In the genomic region with DNA sequence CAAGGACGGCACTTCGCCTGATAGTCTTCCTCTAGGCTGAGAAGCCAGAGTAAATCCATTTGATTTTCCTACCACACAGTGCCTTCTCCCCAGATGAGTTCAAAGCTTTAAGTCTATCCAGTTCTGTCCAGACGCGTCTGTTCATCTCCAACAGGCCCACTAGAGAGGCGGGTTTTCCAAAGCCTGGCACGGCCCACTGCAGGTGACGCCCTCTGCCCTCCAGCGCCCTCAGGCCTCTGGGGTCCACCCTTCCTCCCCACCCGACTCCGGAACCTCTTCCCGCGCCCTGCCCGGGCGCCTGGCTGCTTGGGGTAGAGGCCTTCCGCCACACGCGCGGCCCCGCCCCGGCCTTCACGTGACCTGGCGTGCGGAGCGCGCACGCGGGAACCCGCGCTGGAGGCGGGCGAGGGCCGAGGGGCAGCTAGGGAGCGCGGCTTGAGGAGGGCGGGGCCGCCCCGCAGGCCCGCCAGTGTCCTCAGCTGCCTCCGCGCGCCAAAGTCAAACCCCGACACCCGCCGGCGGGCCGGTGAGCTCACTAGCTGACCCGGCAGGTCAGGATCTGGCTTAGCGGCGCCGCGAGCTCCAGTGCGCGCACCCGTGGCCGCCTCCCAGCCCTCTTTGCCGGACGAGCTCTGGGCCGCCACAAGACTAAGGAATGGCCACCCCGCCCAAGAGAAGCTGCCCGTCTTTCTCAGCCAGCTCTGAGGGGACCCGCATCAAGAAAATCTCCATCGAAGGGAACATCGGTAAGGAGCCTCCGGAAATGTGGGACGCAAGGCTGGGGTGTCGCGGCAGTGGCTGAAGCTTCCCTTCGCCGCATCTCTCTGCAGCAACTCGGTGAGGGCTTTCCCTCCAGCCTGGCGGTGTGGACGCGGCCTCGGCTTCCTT, we compare ENCODE assay signal across 1 cellular context.
A peak's percentile ranks its signal among the peaks of the same experiment; 100 is the strongest.
TF ChIP-seq lines count a peak whose summit lies in the region.

Gene DCK, plus strand, starts transcription at position 469 of the 888 bp plus-strand sequence. Its CDS starts 187 bp downstream, at position 656.

TF ChIP-seq in K562, 482 proteins besides CTCF, POLR2A, EP300 and RAD21 (continued from another document and continues in another):
- 0 out of 2 replicates have a peak, but pooled peaks have one; percentile 37 for TF ChIP-seq ZHX1 (conservative IDR thresholded peaks at IDR 0.05; ENCODE audit: low read length)
- TF ChIP-seq CREBBP (IDR thresholded peaks at IDR 0.05; ENCODE audit: low read depth, low read length): no peak
- no peak for TF ChIP-seq ZNF586 (CRISPR knock-in tag; conservative IDR thresholded peaks at IDR 0.05)
- peak; percentile 79 for TF ChIP-seq GABPA (tag; conservative IDR thresholded peaks at IDR 0.05; ENCODE audit: low read depth)
- no peak for TF ChIP-seq EGR1 (conservative IDR thresholded peaks at IDR 0.05)
- TF ChIP-seq STAT6 (CRISPR knock-in tag; IDR thresholded peaks at IDR 0.05): no peak
- TF ChIP-seq HNRNPL (IDR thresholded peaks at IDR 0.05; ENCODE audit: low read depth, low read length): peak; percentile 91
- TF ChIP-seq, protein P1, sequence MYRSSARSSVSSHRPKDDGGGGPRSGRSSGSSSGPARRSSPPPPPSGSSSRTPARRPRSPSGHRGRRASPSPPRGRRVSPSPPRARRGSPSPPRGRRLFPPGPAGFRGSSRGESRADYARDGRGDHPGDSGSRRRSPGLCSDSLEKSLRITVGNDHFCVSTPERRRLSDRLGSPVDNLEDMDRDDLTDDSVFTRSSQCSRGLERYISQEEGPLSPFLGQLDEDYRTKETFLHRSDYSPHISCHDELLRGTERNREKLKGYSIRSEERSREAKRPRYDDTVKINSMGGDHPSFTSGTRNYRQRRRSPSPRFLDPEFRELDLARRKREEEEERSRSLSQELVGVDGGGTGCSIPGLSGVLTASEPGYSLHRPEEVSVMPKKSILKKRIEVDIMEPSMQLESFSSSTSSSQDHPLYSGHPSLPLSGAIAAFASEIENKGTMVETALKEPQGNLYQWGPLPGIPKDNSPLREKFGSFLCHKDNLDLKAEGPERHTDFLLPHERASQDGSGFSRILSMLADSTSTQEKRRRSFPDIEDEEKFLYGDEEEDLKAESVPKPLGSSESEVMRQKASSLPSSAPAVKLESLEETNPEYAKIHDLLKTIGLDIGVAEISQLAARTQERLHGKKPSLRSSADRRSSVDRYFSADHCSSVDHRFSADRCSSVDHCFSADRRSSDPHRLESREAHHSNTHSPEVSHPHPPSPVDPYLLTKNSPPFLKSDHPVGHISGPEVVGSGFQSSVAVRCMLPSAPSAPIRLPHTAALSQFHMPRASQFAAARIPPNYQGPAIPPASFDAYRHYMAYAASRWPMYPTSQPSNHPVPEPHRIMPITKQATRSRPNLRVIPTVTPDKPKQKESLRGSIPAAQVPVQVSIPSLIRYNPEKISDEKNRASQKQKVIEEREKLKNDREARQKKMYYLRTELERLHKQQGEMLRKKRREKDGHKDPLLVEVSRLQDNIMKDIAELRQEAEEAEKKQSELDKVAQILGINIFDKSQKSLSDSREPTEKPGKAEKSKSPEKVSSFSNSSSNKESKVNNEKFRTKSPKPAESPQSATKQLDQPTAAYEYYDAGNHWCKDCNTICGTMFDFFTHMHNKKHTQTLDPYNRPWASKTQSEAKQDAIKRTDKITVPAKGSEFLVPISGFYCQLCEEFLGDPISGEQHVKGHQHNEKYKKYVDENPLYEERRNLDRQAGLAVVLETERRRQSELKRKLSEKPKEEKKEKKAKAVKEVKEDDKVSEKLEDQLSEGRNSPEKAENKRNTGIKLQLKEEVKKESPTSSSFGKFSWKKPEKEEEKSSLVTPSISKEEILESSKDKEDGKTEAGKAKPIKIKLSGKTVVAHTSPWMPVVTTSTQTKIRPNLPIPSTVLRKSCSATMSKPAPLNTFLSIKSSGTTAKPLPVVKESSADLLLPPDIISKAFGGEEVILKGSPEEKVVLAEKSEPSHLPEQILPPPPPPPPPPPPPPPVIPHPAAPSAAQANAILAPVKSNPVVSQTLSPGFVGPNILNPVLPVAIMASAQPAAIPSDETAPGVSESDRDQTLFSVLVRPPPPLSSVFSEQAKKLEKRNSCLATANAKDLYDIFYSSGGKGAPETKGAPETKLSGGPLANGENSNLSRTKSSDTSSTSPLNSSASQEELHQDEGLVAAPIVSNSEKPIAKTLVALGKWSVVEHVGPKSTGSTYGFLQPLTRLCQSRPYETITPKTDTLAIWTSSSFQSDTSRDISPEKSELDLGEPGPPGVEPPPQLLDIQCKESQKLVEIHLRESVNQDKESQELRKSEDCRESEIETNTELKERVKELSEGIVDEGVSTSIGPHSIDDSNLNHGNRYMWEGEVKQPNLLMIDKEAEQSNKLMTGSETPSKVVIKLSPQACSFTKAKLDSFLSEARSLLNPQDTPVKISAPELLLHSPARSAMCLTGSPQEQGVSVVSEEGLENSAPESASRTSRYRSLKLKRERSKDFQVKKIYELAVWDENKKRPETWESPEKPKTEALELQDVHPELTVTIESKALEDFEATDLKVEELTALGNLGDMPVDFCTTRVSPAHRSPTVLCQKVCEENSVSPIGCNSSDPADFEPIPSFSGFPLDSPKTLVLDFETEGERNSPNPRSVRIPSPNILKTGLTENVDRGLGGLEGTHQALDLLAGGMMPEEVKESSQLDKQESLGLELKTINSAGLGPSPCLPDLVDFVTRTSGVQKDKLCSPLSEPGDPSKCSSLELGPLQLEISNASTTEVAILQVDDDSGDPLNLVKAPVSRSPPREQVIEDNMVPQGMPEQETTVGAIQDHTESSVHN (IDR thresholded peaks at IDR 0.05; ENCODE audit: borderline replicate concordance in 1 of 2, low read depth in 1 of 2): no peak
- TF ChIP-seq SIRT6 (IDR thresholded peaks at IDR 0.05; ENCODE audit: low read depth, low read length): no peak
- TF ChIP-seq ZNF3 (CRISPR knock-in tag; IDR thresholded peaks at IDR 0.05): no peak
- TF ChIP-seq PYGO2 (tag; IDR thresholded peaks at IDR 0.05): no peak
- TF ChIP-seq, protein P2, sequence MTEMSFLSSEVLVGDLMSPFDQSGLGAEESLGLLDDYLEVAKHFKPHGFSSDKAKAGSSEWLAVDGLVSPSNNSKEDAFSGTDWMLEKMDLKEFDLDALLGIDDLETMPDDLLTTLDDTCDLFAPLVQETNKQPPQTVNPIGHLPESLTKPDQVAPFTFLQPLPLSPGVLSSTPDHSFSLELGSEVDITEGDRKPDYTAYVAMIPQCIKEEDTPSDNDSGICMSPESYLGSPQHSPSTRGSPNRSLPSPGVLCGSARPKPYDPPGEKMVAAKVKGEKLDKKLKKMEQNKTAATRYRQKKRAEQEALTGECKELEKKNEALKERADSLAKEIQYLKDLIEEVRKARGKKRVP (CRISPR knock-in tag; IDR thresholded peaks at IDR 0.05): no peak
- no peak for TF ChIP-seq PURB (CRISPR knock-in tag; IDR thresholded peaks at IDR 0.05; ENCODE audit: low read depth)
- TF ChIP-seq DNMT1 (IDR thresholded peaks at IDR 0.05): no peak
- no peak for TF ChIP-seq ZEB2 (IDR thresholded peaks at IDR 0.05)
- TF ChIP-seq NFIX (CRISPR knock-in tag; IDR thresholded peaks at IDR 0.05; ENCODE audit: low read depth): no peak
- TF ChIP-seq BRD4 (IDR thresholded peaks at IDR 0.05): no peak
- no peak for TF ChIP-seq SLC30A9 (CRISPR knock-in tag; IDR thresholded peaks at IDR 0.05)
- no peak for TF ChIP-seq SREBF1 (IDR thresholded peaks at IDR 0.05; ENCODE audit: borderline replicate concordance, low read depth, low read length)
- no peak for TF ChIP-seq ZNF143 (CRISPR knock-in tag; IDR thresholded peaks at IDR 0.05)
- TF ChIP-seq ZFP1 (CRISPR knock-in tag; IDR thresholded peaks at IDR 0.05): no peak
- TF ChIP-seq MIER1 (IDR thresholded peaks at IDR 0.05; ENCODE audit: low read depth): no peak
- no peak for TF ChIP-seq SMARCC2 (IDR thresholded peaks at IDR 0.05; ENCODE audit: low read depth)
- peak; percentile 92 for TF ChIP-seq ZFX (CRISPR knock-in tag; IDR thresholded peaks at IDR 0.05)
- peak; percentile 98 for TF ChIP-seq RB1 (IDR thresholded peaks at IDR 0.05; ENCODE audit: low read depth)
- TF ChIP-seq, protein P3, sequence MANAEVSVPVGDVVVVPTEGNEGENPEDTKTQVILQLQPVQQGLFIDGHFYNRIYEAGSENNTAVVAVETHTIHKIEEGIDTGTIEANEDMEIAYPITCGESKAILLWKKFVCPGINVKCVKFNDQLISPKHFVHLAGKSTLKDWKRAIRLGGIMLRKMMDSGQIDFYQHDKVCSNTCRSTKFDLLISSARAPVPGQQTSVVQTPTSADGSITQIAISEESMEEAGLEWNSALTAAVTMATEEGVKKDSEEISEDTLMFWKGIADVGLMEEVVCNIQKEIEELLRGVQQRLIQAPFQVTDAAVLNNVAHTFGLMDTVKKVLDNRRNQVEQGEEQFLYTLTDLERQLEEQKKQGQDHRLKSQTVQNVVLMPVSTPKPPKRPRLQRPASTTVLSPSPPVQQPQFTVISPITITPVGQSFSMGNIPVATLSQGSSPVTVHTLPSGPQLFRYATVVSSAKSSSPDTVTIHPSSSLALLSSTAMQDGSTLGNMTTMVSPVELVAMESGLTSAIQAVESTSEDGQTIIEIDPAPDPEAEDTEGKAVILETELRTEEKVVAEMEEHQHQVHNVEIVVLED (CRISPR knock-in tag; IDR thresholded peaks at IDR 0.05): peak; percentile 77
- no peak for TF ChIP-seq BMI1 (IDR thresholded peaks at IDR 0.05; ENCODE audit: low read length)
- no peak for TF ChIP-seq ZNF280A (IDR thresholded peaks at IDR 0.05; ENCODE audit: low read depth, partially characterized antibody)
- no peak for TF ChIP-seq ZC3H4 (CRISPR knock-in tag; IDR thresholded peaks at IDR 0.05; ENCODE audit: borderline replicate concordance)
- TF ChIP-seq PCBP1 (IDR thresholded peaks at IDR 0.05; ENCODE audit: low read depth, low read length, poor library complexity, severe bottlenecking): peak; percentile 74
- no peak for TF ChIP-seq EZH2 (IDR thresholded peaks at IDR 0.05; ENCODE audit: borderline replicate concordance, low read depth, low read length)
- no peak for TF ChIP-seq NR2F6 (CRISPR knock-in tag; IDR thresholded peaks at IDR 0.05)
- TF ChIP-seq RBM15 (IDR thresholded peaks at IDR 0.05; ENCODE audit: insufficient read depth, low read length): no peak
- no peak for TF ChIP-seq ZNF717 (CRISPR knock-in tag; IDR thresholded peaks at IDR 0.05)
- TF ChIP-seq NONO (IDR thresholded peaks at IDR 0.05; ENCODE audit: low read depth in 2 of 2, low read length in 1 of 2): peak; percentile 51 to 59; a peak in 3 of 4 replicates
- TF ChIP-seq POU5F1 (IDR thresholded peaks at IDR 0.05; ENCODE audit: borderline replicate concordance, low read depth, low read length, partially characterized antibody): no peak
